In genomic region chr4:160038560-160038959, GRCh38 we compare ENCODE assay signal across 23 cellular contexts.
DNase-seq lines count a peak whose midpoint lies in the region.
"Had no signal": no experiment of that assay in that cellular context is flagged by ENCODE, and none has a peak within 500 bp of the region (broad histone marks: within the 10 kb centered on the region; RNA-seq: fewer than 3 reads in every experiment).

No MANE protein-coding gene starts in this region.

- peaks cover 18% of the 10 kb centered on the region for H3K9me3 Mint-ChIP-seq in activated CD4-positive, alpha-beta memory T cell treated with anti-CD3 and anti-CD28 coated beads for 36 hours
- H3K9me3 Mint-ChIP-seq: IgD-negative memory B cell had no signal

- no peaks in the 10 kb centered on the region for H3K36me3 Mint-ChIP-seq in activated CD4-positive, alpha-beta memory T cell treated with anti-CD3 and anti-CD28 coated beads for 36 hours
- H3K36me3 Mint-ChIP-seq: activated naive CD8-positive, alpha-beta T cell treated with anti-CD3 and anti-CD28 coated beads for 36 hours; IgD-negative memory B cell had no signal

- no peaks in the 10 kb centered on the region for H3K4me1 Mint-ChIP-seq in activated CD4-positive, alpha-beta memory T cell treated with anti-CD3 and anti-CD28 coated beads for 36 hours (ENCODE audit: low read depth)
- H3K4me1 Mint-ChIP-seq: activated naive CD8-positive, alpha-beta T cell treated with anti-CD3 and anti-CD28 coated beads for 36 hours; IgD-negative memory B cell; nephron progenitor cell had no signal

- H3K4me3 Mint-ChIP-seq in activated CD4-positive, alpha-beta memory T cell treated with anti-CD3 and anti-CD28 coated beads for 36 hours, result no peak overlapping the region
- H3K4me3 Mint-ChIP-seq: activated naive CD8-positive, alpha-beta T cell treated with anti-CD3 and anti-CD28 coated beads for 36 hours; IgD-negative memory B cell; nephron progenitor cell had no signal

- H3K27ac Mint-ChIP-seq in activated CD4-positive, alpha-beta memory T cell treated with anti-CD3 and anti-CD28 coated beads for 36 hours, result no peak overlapping the region
- H3K27ac Mint-ChIP-seq: activated naive CD8-positive, alpha-beta T cell treated with anti-CD3 and anti-CD28 coated beads for 36 hours; IgD-negative memory B cell; nephron progenitor cell had no signal

- DNase-seq in COR-L47 (lab: John Stamatoyannopoulos, UW) (peak; percentile 13), LHCN-M2 (ENCODE audit: low read depth) (peak; percentile 67), astrocyte of the hippocampus (ENCODE audit: low read depth, low spot score) (peak; percentile 11), kidney tubule cell (ENCODE audit: low spot score) (peak; percentile 36), COLO829 (ENCODE audit: low spot score) (no peak)
- DNase-seq in activated CD4-positive, alpha-beta memory T cell treated with anti-CD3 and anti-CD28 coated beads for 36 hours, result no peak
- no peak for DNase-seq in stimulated activated CD4-positive, alpha-beta T cell treated with anti-CD3 and anti-CD28 coated beads, Interleukin-4, amount 100 ng/mL, for 4 hours
- DNase-seq: activated CD4-positive, alpha-beta T cell treated with anti-CD3 and anti-CD28 coated beads for 48 hours; activated effector memory CD4-positive, alpha-beta T cell treated with anti-CD3 and anti-CD28 coated beads, Interleukin-2, amount 50 U/mL, for 16 hours; activated naive CD8-positive, alpha-beta T cell treated with anti-CD3 and anti-CD28 coated beads for 36 hours; activated T-cell treated with anti-CD3 and anti-CD28 coated beads, Interleukin-2, amount 50 U/mL, for 1 hour; cerebellar nuclear complex; head of caudate nucleus; lower lobe of right lung; mucosa of descending colon; NCI-H1417 treated with DMSO at 0.1 percent for 48 hours; NCI-H2081; nephron progenitor cell; OCI-M1; Right ventricle myocardium superior; small intestine; WERI-Rb-1 had no signal

- intact Hi-C loops in activated CD4-positive, alpha-beta memory T cell treated with anti-CD3 and anti-CD28 coated beads for 36 hours (cut with micrococcal nuclease), result no loop called here

- H3K27me3 Mint-ChIP-seq in activated CD4-positive, alpha-beta memory T cell treated with anti-CD3 and anti-CD28 coated beads for 36 hours, result no peaks in the 10 kb centered on the region
- H3K27me3 Mint-ChIP-seq: activated naive CD8-positive, alpha-beta T cell treated with anti-CD3 and anti-CD28 coated beads for 36 hours; IgD-negative memory B cell had no signal

- POLR2A ChIA-PET in activated CD4-positive, alpha-beta memory T cell treated with anti-CD3 and anti-CD28 coated beads for 36 hours (lab: Charles Lee), result no interaction called here

- CTCF ChIA-PET in activated CD4-positive, alpha-beta memory T cell treated with anti-CD3 and anti-CD28 coated beads for 36 hours (lab: Charles Lee), result no interaction called here

Comparison
In these comparisons a context has a peak if more than half of its experiments do, and no peak if none do; other contexts are left out.
1. DNase-seq: peak in COR-L47 (single experiment), LHCN-M2 (single experiment), astrocyte of the hippocampus (single experiment) and kidney tubule cell (single experiment); none in activated CD4-positive, alpha-beta memory T cell treated with anti-CD3 and anti-CD28 coated beads for 36 hours (single experiment), COLO829 (single experiment) and stimulated activated CD4-positive, alpha-beta T cell treated with anti-CD3 and anti-CD28 coated beads, Interleukin-4, amount 100 ng/mL, for 4 hours (0 of 2).